Comparison of ENCODE assay signal across 19 cellular contexts in genomic region chr2:31141513-31141912, GRCh38. TPM values are rescaled to one million over a fixed set of nuclear protein-coding genes. Genes with fewer than 3 reads are reported as not detected.
DNase-seq lines count a peak whose midpoint lies in the region; TF ChIP-seq lines count a peak whose summit lies in the region.
"Had no signal": no experiment of that assay in that cellular context is flagged by ENCODE, and none has a peak within 500 bp of the region (broad histone marks: within the 10 kb centered on the region; RNA-seq: fewer than 3 reads in every experiment).

No MANE protein-coding gene starts in this region.

- H3K27ac Mint-ChIP-seq in immature natural killer cell, result no peak overlapping the region
- H3K27ac Mint-ChIP-seq: CD4-positive, CD25-positive, alpha-beta regulatory T cell; CD8-positive, alpha-beta memory T cell; HFFc6 had no signal

- peaks cover 0 to 7% of the 10 kb centered on the region in 2 donors for H3K4me1 Mint-ChIP-seq in immature natural killer cell

- peaks cover 2 to 21% (median 6%) of the 10 kb centered on the region in 3 donors for H3K27me3 Mint-ChIP-seq in immature natural killer cell (ENCODE audit: low read depth in 3 of 3)

- H3K4me1 ChIP-seq in BLaER1 (peaks cover 43% of the 10 kb centered on the region), mesenchymal stem cell (ENCODE audit: control insufficient read depth, insufficient read depth, low read depth, low read length) (peaks cover 8% of the 10 kb centered on the region), adrenal gland (replicated peaks in 1 of 2) (peaks cover 13 to 21% of the 10 kb centered on the region in 2 donors)

- no peak overlapping the region for H3K18ac ChIP-seq in mesenchymal stem cell (ENCODE audit: low read depth in 1 of 2, low read length in 2 of 2)

- H3K4me2 ChIP-seq in BLaER1, result peak overlapping the region; percentile 27; the same call in 1 of the 2 replicates
- no peak overlapping the region for H3K4me2 ChIP-seq in neural cell (ENCODE audit: low read length)
- no peak overlapping the region for H3K4me2 ChIP-seq in mesenchymal stem cell (ENCODE audit: low read length, poor library complexity, severe bottlenecking)

- no peaks in the 10 kb centered on the region for H3K36me3 Mint-ChIP-seq in immature natural killer cell
- H3K36me3 Mint-ChIP-seq: CD4-positive, CD25-positive, alpha-beta regulatory T cell; CD8-positive, alpha-beta memory T cell had no signal

- H3F3A ChIP-seq in neural cell (ENCODE audit: insufficient read depth, low read length, poor library complexity, severe bottlenecking), result no peaks in the 10 kb centered on the region

- no peak overlapping the region for H3K23ac ChIP-seq in mesenchymal stem cell (ENCODE audit: low read length in 2 of 2)

- intact Hi-C loops in adrenal gland (cut with DNase I), result no loop called here

- H3K9me3 ChIP-seq in BLaER1 (no peaks in the 10 kb centered on the region), neural cell (ENCODE audit: low read length) (no peaks in the 10 kb centered on the region), mesenchymal stem cell (ENCODE audit: control insufficient read depth, low read length) (no peaks in the 10 kb centered on the region), adrenal gland (replicated peaks in 1 of 3) (no peaks in the 10 kb centered on the region)
- H3K9me3 ChIP-seq: BLaER1 treated with 17β-estradiol and CSF1 and Interleukin-3, amounts not matched to agents 10 nM and 100 nM had no signal

- H4K91ac ChIP-seq in mesenchymal stem cell (ENCODE audit: low read length), result no peak overlapping the region

- no peak for TF ChIP-seq RAD21 in neural cell (conservative IDR thresholded peaks at IDR 0.05)

- peak; percentile 70 for DNase-seq in NCI-H1694 (lab: John Stamatoyannopoulos, UW)
- peak; percentile 9 for DNase-seq in cerebellum (ENCODE audit: low spot score)
- DNase-seq in mesenchymal stem cell, result no peak
- no peak for DNase-seq in immature natural killer cell
- DNase-seq in adrenal gland, result no peak
- no peak for DNase-seq in NCI-H1105 (lab: John Stamatoyannopoulos, UW)
- DNase-seq: CD4-positive, CD25-positive, alpha-beta regulatory T cell; CD8-positive, alpha-beta memory T cell; COR-L47; DMS153; DMS79; GDM1; GOT3; H7; HFFc6 had no signal

- TF ChIP-seq POLR2A in adrenal gland (IDR thresholded peaks at IDR 0.05), result no peak

- H4K20me1 ChIP-seq in BLaER1 (peaks cover 1% of the 10 kb centered on the region; the same call in 1 of the 2 replicates), neural cell (ENCODE audit: insufficient read depth) (no peaks in the 10 kb centered on the region)

- no peaks in the 10 kb centered on the region for H3K79me2 ChIP-seq in neural cell (replicated peaks; ENCODE audit: insufficient read depth, low read length)

- no peak overlapping the region for H3K4ac ChIP-seq in mesenchymal stem cell (ENCODE audit: low read depth in 1 of 2, low read length in 2 of 2)

- no peaks in the 10 kb centered on the region for H3K27me3 ChIP-seq in BLaER1
- H3K27me3 ChIP-seq in neural cell (ENCODE audit: insufficient read depth, low read depth, low read length), result peaks cover 26% of the 10 kb centered on the region
- peaks cover 3 to 67% of the 10 kb centered on the region in 2 experiments for H3K27me3 ChIP-seq in mesenchymal stem cell (ENCODE audit: control insufficient read depth in 1 of 2, insufficient read depth in 1 of 2, low read length in 2 of 2)
- H3K27me3 ChIP-seq in adrenal gland, result peaks cover 19% of the 10 kb centered on the region

- no peaks in the 10 kb centered on the region for H3K9me3 Mint-ChIP-seq in immature natural killer cell
- H3K9me3 Mint-ChIP-seq: CD8-positive, alpha-beta memory T cell; HFFc6 had no signal

- H3K36me3 ChIP-seq in BLaER1, result no peaks in the 10 kb centered on the region
- H3K36me3 ChIP-seq in neural cell (ENCODE audit: insufficient read depth, low read length), result no peaks in the 10 kb centered on the region
- no peaks in the 10 kb centered on the region for H3K36me3 ChIP-seq in mesenchymal stem cell (ENCODE audit: control insufficient read depth in 1 of 2, insufficient read depth in 2 of 2, low read depth in 1 of 2, low read length in 2 of 2)
- no peaks in the 10 kb centered on the region for H3K36me3 ChIP-seq in adrenal gland (replicated peaks in 1 of 2)
- H3K36me3 ChIP-seq: BLaER1 treated with 17β-estradiol and CSF1 and Interleukin-3, amounts not matched to agents 10 nM and 100 nM had no signal

- H3K4me3 ChIP-seq in BLaER1 (no peak overlapping the region), neural cell (ENCODE audit: low read length) (no peak overlapping the region), mesenchymal stem cell (ENCODE audit: insufficient read depth in 1 of 2, low read depth in 1 of 2, low read length in 2 of 2) (no peak overlapping the region), adrenal gland (no peak overlapping the region)
- H3K4me3 ChIP-seq: BLaER1 treated with 17β-estradiol and CSF1 and Interleukin-3, amounts not matched to agents 10 nM and 100 nM had no signal

- no peaks in the 10 kb centered on the region for H3K9me2 ChIP-seq in neural cell (ENCODE audit: insufficient read depth, low read length)

- H3K14ac ChIP-seq in mesenchymal stem cell (ENCODE audit: low read length in 2 of 2), result no peak overlapping the region

- H2BK120ac ChIP-seq in mesenchymal stem cell (ENCODE audit: low read depth, low read length), result no peak overlapping the region

- H3K4me3 Mint-ChIP-seq in immature natural killer cell, result no peak overlapping the region
- H3K4me3 Mint-ChIP-seq: CD8-positive, alpha-beta memory T cell; HFFc6 had no signal

- H2BK15ac ChIP-seq in mesenchymal stem cell (ENCODE audit: low read depth, poor library complexity, severe bottlenecking), result no peak overlapping the region

- TF ChIP-seq EP300 in neural cell (conservative IDR thresholded peaks at IDR 0.05; ENCODE audit: poor library complexity, severe bottlenecking), result no peak

- no peak overlapping the region for H3K9ac ChIP-seq in BLaER1
- peak overlapping the region; percentile 58 for H3K9ac ChIP-seq in neural cell (ENCODE audit: low read length)
- H3K9ac ChIP-seq in mesenchymal stem cell (ENCODE audit: low read length), result no peak overlapping the region
- H3K9ac ChIP-seq: BLaER1 treated with 17β-estradiol and CSF1 and Interleukin-3, amounts not matched to agents 10 nM and 100 nM had no signal

- H2BK5ac ChIP-seq in mesenchymal stem cell (ENCODE audit: low read depth, low read length, poor library complexity, severe bottlenecking), result no peak overlapping the region

- H3K79me1 ChIP-seq in mesenchymal stem cell (replicated peaks; ENCODE audit: low read length, poor library complexity, severe bottlenecking), result peaks cover 3% of the 10 kb centered on the region

- H3K27ac ChIP-seq in BLaER1 (no peak overlapping the region), neural cell (ENCODE audit: low read length) (peak overlapping the region; percentile 87), mesenchymal stem cell (ENCODE audit: low read length, poor library complexity, severe bottlenecking) (no peak overlapping the region), adrenal gland (no peak overlapping the region)
- H3K27ac ChIP-seq: BLaER1 treated with 17β-estradiol and CSF1 and Interleukin-3, amounts not matched to agents 10 nM and 100 nM; HL-60 had no signal

- no peak overlapping the region for H4K8ac ChIP-seq in mesenchymal stem cell (ENCODE audit: low read length)

- no peak overlapping the region for H2BK12ac ChIP-seq in mesenchymal stem cell (ENCODE audit: low read length in 2 of 2)

- 79% methylated on average over 10 of the region's 11 CpGs for WGBS in mesenchymal stem cell
- WGBS in adrenal gland, 4 donors, result 81 to 86% (median 85%) methylated on average over 11 of the region's 11 CpGs

- H2AFZ ChIP-seq in neural cell (ENCODE audit: low read depth, low read length), result no peak overlapping the region
- H2AFZ ChIP-seq in mesenchymal stem cell (ENCODE audit: low read depth, low read length), result no peak overlapping the region

- H2AK5ac ChIP-seq in mesenchymal stem cell (ENCODE audit: low read length, severe bottlenecking), result no peak overlapping the region

- TF ChIP-seq CTCF in neural cell (IDR thresholded peaks at IDR 0.05; ENCODE audit: poor library complexity, severe bottlenecking), result no peak
- no peak for TF ChIP-seq CTCF in adrenal gland (IDR thresholded peaks at IDR 0.05)

TF ChIP-seq in neural cell, 6 proteins besides CTCF, POLR2A, EP300 and RAD21 (continues in another document):
- TF ChIP-seq TAF1 (IDR thresholded peaks at IDR 0.05; ENCODE audit: low read depth) (no peak), SMC3 (conservative IDR thresholded peaks at IDR 0.05; ENCODE audit: poor library complexity) (no peak), MXI1 (conservative IDR thresholded peaks at IDR 0.05; ENCODE audit: poor library complexity, severe bottlenecking) (no peak), EZH2 (IDR thresholded peaks at IDR 0.05; ENCODE audit: borderline replicate concordance, insufficient read depth, low read length, poor library complexity, severe bottlenecking) (no peak)
- TF ChIP-seq, protein P1, sequence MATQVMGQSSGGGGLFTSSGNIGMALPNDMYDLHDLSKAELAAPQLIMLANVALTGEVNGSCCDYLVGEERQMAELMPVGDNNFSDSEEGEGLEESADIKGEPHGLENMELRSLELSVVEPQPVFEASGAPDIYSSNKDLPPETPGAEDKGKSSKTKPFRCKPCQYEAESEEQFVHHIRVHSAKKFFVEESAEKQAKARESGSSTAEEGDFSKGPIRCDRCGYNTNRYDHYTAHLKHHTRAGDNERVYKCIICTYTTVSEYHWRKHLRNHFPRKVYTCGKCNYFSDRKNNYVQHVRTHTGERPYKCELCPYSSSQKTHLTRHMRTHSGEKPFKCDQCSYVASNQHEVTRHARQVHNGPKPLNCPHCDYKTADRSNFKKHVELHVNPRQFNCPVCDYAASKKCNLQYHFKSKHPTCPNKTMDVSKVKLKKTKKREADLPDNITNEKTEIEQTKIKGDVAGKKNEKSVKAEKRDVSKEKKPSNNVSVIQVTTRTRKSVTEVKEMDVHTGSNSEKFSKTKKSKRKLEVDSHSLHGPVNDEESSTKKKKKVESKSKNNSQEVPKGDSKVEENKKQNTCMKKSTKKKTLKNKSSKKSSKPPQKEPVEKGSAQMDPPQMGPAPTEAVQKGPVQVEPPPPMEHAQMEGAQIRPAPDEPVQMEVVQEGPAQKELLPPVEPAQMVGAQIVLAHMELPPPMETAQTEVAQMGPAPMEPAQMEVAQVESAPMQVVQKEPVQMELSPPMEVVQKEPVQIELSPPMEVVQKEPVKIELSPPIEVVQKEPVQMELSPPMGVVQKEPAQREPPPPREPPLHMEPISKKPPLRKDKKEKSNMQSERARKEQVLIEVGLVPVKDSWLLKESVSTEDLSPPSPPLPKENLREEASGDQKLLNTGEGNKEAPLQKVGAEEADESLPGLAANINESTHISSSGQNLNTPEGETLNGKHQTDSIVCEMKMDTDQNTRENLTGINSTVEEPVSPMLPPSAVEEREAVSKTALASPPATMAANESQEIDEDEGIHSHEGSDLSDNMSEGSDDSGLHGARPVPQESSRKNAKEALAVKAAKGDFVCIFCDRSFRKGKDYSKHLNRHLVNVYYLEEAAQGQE (IDR thresholded peaks at IDR 0.05; ENCODE audit: borderline replicate concordance), result no peak

RNA-seq across cellular contexts. Expression of gene GALNT14, which starts 3.3 kb away (rescaled TPM):
- 12.2 TPM for total RNA-seq in cerebellum
- 9.0 and 15.9 TPM in 2 replicates for polyA plus RNA-seq in neural cell
- polyA minus RNA-seq in neural cell, result 9.8 and 12.2 TPM in 2 replicates
- 0.15 TPM for polyA plus RNA-seq in mesenchymal stem cell (2013, experiment 1 of 2)
- 0.16 TPM for polyA plus RNA-seq in mesenchymal stem cell (2013, experiment 2 of 2)
- not detected for polyA plus RNA-seq in immature natural killer cell
- 1 to 10 TPM in 3 of 8 donors, under 1 TPM in 3, not detected in 2; 0.39 to 8.9 (median 1.3) TPM for total RNA-seq in adrenal gland
- polyA plus RNA-seq in adrenal gland, result 1 to 10 TPM; 1.6 to 3.5 (median 2.6) TPM
- total RNA-seq: CD4-positive, CD25-positive, alpha-beta regulatory T cell had no signal
- polyA plus RNA-seq: CD4-positive, CD25-positive, alpha-beta regulatory T cell; CD8-positive, alpha-beta memory T cell had no signal

Comparison
In these comparisons a context has a peak if more than half of its experiments do, and no peak if none do; other contexts are left out.
1. DNase-seq: peak in NCI-H1694 (single experiment) and cerebellum (single experiment); none in mesenchymal stem cell (single experiment), immature natural killer cell (0 of 3), adrenal gland (0 of 7) and NCI-H1105 (single experiment).